Comparison of ENCODE assay signal across 1 cellular context in genomic region chr3:11618897-11619296, GRCh38.
TF ChIP-seq lines count a peak whose summit lies in the region.

No MANE protein-coding gene starts in this region.

TF ChIP-seq in HepG2, 621 proteins besides CTCF, POLR2A, EP300 and RAD21 (continued from another document and continues in another):
- TF ChIP-seq RERE (CRISPR knock-in tag; IDR thresholded peaks at IDR 0.05; ENCODE audit: low read depth): peak; percentile 73
- TF ChIP-seq HOXA5 (CRISPR knock-in tag; IDR thresholded peaks at IDR 0.05): 0 out of 2 replicates have a peak, but pooled peaks have one; percentile 38
- TF ChIP-seq TARDBP (CRISPR knock-in tag; IDR thresholded peaks at IDR 0.05): peak; percentile 55; the same call in 1 of the 2 replicates
- peak; percentile 64; the same call in 1 of the 2 replicates for TF ChIP-seq ELF3 (CRISPR knock-in tag; IDR thresholded peaks at IDR 0.05)
- TF ChIP-seq HNF4G (IDR thresholded peaks at IDR 0.05; ENCODE audit: borderline replicate concordance, low read depth, low read length): peak; percentile 76; the same call in 1 of the 2 replicates
- no peak for TF ChIP-seq HNF4G (CRISPR knock-in tag; IDR thresholded peaks at IDR 0.05; ENCODE audit: borderline replicate concordance, low read depth)
- TF ChIP-seq ERF (CRISPR knock-in tag; IDR thresholded peaks at IDR 0.05): peak; percentile 79
- TF ChIP-seq MED1 (CRISPR knock-in tag; IDR thresholded peaks at IDR 0.05): peak; percentile 85
- TF ChIP-seq ZNF792 (CRISPR knock-in tag; IDR thresholded peaks at IDR 0.05): peak; percentile 55
- peak; percentile 82 for TF ChIP-seq TBX2 (CRISPR knock-in tag; IDR thresholded peaks at IDR 0.05; ENCODE audit: borderline replicate concordance)
- TF ChIP-seq ZFY (CRISPR knock-in tag; IDR thresholded peaks at IDR 0.05): 0 out of 2 replicates have a peak, but pooled peaks have one; percentile 45
- TF ChIP-seq ADNP (CRISPR knock-in tag; IDR thresholded peaks at IDR 0.05): no peak
- TF ChIP-seq ZNF605 (CRISPR knock-in tag; IDR thresholded peaks at IDR 0.05): no peak
- peak; percentile 65; the same call in 1 of the 2 replicates for TF ChIP-seq FOXP4 (CRISPR knock-in tag; IDR thresholded peaks at IDR 0.05)
- no peak for TF ChIP-seq ZNF703 (CRISPR knock-in tag; IDR thresholded peaks at IDR 0.05; ENCODE audit: borderline replicate concordance)
- no peak for TF ChIP-seq ZNF839 (CRISPR knock-in tag; IDR thresholded peaks at IDR 0.05; ENCODE audit: borderline replicate concordance)
- no peak for TF ChIP-seq HMGA1 (CRISPR knock-in tag; conservative IDR thresholded peaks at IDR 0.05)
- no peak for TF ChIP-seq ZBED4 (CRISPR knock-in tag; IDR thresholded peaks at IDR 0.05; ENCODE audit: borderline replicate concordance)
- TF ChIP-seq SMAD1 (CRISPR knock-in tag; IDR thresholded peaks at IDR 0.05; ENCODE audit: borderline replicate concordance, low read depth): no peak
- TF ChIP-seq BHLHE40 (IDR thresholded peaks at IDR 0.05; ENCODE audit: low read length): peak; percentile 90
- TF ChIP-seq ZNF264 (CRISPR knock-in tag; IDR thresholded peaks at IDR 0.05): 0 out of 2 replicates have a peak, but pooled peaks have one; percentile 27
- peak; percentile 49; the same call in 1 of the 2 replicates for TF ChIP-seq SIX4 (CRISPR knock-in tag; IDR thresholded peaks at IDR 0.05)
- TF ChIP-seq SALL1 (CRISPR knock-in tag; IDR thresholded peaks at IDR 0.05): peak; percentile 95
- TF ChIP-seq ZNF331 (CRISPR knock-in tag; IDR thresholded peaks at IDR 0.05): peak; percentile 58; the same call in 1 of the 2 replicates
- no peak for TF ChIP-seq BATF2 (CRISPR knock-in tag; IDR thresholded peaks at IDR 0.05)
- TF ChIP-seq RFXANK (CRISPR knock-in tag; IDR thresholded peaks at IDR 0.05): no peak
- 0 out of 2 replicates have a peak, but pooled peaks have one; percentile 33 for TF ChIP-seq STAT6 (CRISPR knock-in tag; IDR thresholded peaks at IDR 0.05; ENCODE audit: borderline replicate concordance)
- peak in 1 of 2 experiments; percentile 25; a peak in 1 of 4 replicates for TF ChIP-seq REST (IDR thresholded peaks at IDR 0.05; ENCODE audit: borderline replicate concordance in 1 of 2, low read depth in 1 of 2, low read length in 2 of 2)
- peak; percentile 69 for TF ChIP-seq PBX2 (CRISPR knock-in tag; IDR thresholded peaks at IDR 0.05)
- TF ChIP-seq DRAP1 (CRISPR knock-in tag; IDR thresholded peaks at IDR 0.05): peak; percentile 11; the same call in 1 of the 2 replicates
- TF ChIP-seq XRCC5 (optimal IDR thresholded peaks at IDR 0.05; ENCODE audit: low read length): no peak
- TF ChIP-seq POLR2G (IDR thresholded peaks at IDR 0.05; ENCODE audit: low read depth, low read length): no peak
- no peak for TF ChIP-seq CHD4 (IDR thresholded peaks at IDR 0.05; ENCODE audit: borderline replicate concordance, low read length)
- TF ChIP-seq THAP7 (CRISPR knock-in tag; IDR thresholded peaks at IDR 0.05): no peak
- peak; percentile 76; the same call in 1 of the 2 replicates for TF ChIP-seq NR2F2 (IDR thresholded peaks at IDR 0.05; ENCODE audit: borderline replicate concordance, low read depth)
